In the genomic region with DNA sequence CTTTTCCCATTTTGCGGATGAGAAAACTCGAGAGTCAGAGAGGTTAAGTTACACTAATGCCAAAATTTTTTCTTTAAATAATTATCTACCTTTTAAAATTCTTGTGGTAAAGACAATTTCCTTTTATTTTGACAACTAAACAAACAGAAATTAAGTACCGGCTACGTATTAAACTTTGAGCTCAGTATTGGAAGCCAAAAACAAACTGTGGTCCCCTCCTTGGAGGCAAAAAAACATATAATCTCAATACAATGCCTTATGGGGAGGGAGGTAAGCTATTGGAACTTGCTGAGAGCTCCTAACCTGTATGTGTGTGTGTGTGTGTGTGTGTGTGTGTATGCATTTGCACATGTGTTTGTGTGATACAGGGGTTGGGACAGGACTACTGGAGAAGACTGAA, we compare ENCODE assay signal across 1 cellular context.
TF ChIP-seq lines count a peak whose summit lies in the region.

No MANE protein-coding gene starts in this region.

TF ChIP-seq in HepG2, 621 proteins besides CTCF, POLR2A, EP300 and RAD21:
- TF ChIP-seq ZNF724P (CRISPR knock-in tag; IDR thresholded peaks at IDR 0.05; ENCODE audit: borderline replicate concordance): no peak
- TF ChIP-seq, protein P1, sequence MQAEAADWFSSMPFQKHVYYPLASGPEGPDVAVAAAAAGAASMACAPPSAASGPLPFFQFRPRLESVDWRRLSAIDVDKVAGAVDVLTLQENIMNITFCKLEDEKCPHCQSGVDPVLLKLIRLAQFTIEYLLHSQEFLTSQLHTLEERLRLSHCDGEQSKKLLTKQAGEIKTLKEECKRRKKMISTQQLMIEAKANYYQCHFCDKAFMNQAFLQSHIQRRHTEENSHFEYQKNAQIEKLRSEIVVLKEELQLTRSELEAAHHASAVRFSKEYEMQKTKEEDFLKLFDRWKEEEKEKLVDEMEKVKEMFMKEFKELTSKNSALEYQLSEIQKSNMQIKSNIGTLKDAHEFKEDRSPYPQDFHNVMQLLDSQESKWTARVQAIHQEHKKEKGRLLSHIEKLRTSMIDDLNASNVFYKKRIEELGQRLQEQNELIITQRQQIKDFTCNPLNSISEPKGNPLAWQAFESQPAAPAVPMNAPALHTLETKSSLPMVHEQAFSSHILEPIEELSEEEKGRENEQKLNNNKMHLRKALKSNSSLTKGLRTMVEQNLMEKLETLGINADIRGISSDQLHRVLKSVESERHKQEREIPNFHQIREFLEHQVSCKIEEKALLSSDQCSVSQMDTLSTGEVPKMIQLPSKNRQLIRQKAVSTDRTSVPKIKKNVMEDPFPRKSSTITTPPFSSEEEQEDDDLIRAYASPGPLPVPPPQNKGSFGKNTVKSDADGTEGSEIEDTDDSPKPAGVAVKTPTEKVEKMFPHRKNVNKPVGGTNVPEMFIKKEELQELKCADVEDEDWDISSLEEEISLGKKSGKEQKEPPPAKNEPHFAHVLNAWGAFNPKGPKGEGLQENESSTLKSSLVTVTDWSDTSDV (CRISPR knock-in tag; IDR thresholded peaks at IDR 0.05): no peak
- TF ChIP-seq HOXA3 (CRISPR knock-in tag; IDR thresholded peaks at IDR 0.05): no peak
- no peak for TF ChIP-seq REPIN1 (CRISPR knock-in tag; IDR thresholded peaks at IDR 0.05; ENCODE audit: borderline replicate concordance, low read depth)
- TF ChIP-seq ZNF367 (CRISPR knock-in tag; IDR thresholded peaks at IDR 0.05; ENCODE audit: borderline replicate concordance): no peak
- no peak for TF ChIP-seq RAD51 (IDR thresholded peaks at IDR 0.05; ENCODE audit: borderline replicate concordance)
- TF ChIP-seq, protein P2, sequence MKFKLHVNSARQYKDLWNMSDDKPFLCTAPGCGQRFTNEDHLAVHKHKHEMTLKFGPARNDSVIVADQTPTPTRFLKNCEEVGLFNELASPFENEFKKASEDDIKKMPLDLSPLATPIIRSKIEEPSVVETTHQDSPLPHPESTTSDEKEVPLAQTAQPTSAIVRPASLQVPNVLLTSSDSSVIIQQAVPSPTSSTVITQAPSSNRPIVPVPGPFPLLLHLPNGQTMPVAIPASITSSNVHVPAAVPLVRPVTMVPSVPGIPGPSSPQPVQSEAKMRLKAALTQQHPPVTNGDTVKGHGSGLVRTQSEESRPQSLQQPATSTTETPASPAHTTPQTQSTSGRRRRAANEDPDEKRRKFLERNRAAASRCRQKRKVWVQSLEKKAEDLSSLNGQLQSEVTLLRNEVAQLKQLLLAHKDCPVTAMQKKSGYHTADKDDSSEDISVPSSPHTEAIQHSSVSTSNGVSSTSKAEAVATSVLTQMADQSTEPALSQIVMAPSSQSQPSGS (CRISPR knock-in tag; IDR thresholded peaks at IDR 0.05): no peak
- no peak for TF ChIP-seq ZC3H13 (CRISPR knock-in tag; IDR thresholded peaks at IDR 0.05)
- TF ChIP-seq HNRNPK (IDR thresholded peaks at IDR 0.05; ENCODE audit: low read depth, low read length, poor library complexity, severe bottlenecking): no peak
- TF ChIP-seq ZNF788 (CRISPR knock-in tag; IDR thresholded peaks at IDR 0.05; ENCODE audit: borderline replicate concordance): no peak
- TF ChIP-seq ATF5 (CRISPR knock-in tag; IDR thresholded peaks at IDR 0.05; ENCODE audit: low read depth): no peak
- TF ChIP-seq ZNF451 (CRISPR knock-in tag; IDR thresholded peaks at IDR 0.05): no peak
- TF ChIP-seq MYC (CRISPR knock-in tag; IDR thresholded peaks at IDR 0.05; ENCODE audit: borderline replicate concordance): no peak
- no peak for TF ChIP-seq ZNF274 (CRISPR knock-in tag; IDR thresholded peaks at IDR 0.05)
- TF ChIP-seq ARID2 (CRISPR knock-in tag; IDR thresholded peaks at IDR 0.05; ENCODE audit: borderline replicate concordance): no peak
- no peak for TF ChIP-seq SIN3A (IDR thresholded peaks at IDR 0.05; ENCODE audit: borderline replicate concordance, low read depth, low read length)
